In the genomic region with DNA sequence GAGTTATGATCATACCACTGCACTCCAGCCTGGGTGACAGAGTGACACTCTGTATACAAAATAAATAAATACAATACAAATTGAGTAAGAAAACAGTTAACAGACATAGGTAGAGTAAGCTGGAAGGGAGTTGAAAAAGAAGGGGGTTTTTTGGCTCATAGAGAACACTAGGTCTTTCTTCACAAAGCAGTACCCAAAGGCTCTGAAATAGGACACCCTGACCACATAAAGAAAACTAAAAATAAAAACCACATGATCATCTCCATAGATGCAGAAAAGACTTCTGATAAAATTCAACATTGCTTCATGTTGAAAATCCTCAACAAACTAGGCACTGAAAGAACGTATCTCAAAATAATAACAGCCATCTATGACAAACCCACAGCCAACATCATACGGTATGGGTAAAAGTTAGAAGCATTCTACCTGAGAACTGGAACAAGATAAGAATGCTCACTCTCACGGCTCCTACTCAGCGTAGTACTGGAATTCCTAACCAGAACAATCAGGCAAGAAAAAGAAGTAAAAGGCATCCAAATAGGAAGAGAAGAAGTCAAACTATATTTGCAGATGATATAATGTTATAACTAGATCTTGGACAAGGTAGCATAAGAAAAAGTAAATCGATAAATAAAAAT, we compare ENCODE assay signal across 1 cellular context.
TF ChIP-seq lines count a peak whose summit lies in the region.

No MANE protein-coding gene starts in this region.

TF ChIP-seq in GM12878, 131 proteins besides CTCF, POLR2A, EP300 and RAD21:
- peak; percentile 70 for TF ChIP-seq RUNX3 (IDR thresholded peaks at IDR 0.05; ENCODE audit: low read length)
- 0 out of 2 replicates have a peak, but pooled peaks have one; percentile 25 for TF ChIP-seq MEF2A (IDR thresholded peaks at IDR 0.05; ENCODE audit: insufficient read depth, low read depth, low read length)
- TF ChIP-seq MLLT1 (IDR thresholded peaks at IDR 0.05) = peak; percentile 97
- TF ChIP-seq ZSCAN29 (IDR thresholded peaks at IDR 0.05) = no peak
